16 cellular contexts compared by ENCODE assay signal in the genomic region with DNA sequence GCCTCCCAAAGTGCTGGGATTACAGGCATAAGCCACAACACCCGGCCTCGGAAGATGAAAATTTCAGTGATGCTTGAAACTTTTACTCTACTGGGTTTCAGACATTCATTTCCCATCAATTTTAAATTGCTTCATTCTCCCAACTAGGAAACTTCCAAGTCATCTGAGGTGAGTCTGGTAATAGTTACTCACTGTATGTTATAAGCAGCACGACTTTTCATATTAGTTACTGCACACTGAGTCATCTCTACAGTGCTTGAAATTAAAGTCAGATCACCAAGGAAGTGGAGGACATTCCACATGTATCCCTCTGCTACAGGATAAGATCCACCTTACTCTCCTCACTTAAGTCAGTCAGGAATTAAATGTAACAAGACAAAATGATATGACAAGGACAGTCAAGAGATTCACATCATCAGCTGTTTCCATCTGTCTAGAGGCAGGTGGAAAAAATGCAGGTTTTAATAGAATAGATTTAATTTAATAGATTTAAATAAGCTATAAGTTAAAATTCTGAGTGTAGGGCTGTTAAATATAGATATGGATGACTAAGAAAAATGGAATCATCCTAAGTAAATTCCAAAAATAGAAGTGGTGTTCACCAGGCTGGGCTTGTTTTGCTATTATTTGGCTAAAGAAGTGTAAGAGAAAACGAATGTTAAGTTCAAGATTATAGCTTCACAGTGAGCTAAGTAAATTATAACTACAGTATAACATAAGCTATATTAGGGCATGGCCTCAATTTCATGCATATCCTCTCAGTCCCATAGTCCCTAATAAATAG.
DNase-seq lines count a peak whose midpoint lies in the region; ATAC-seq and TF ChIP-seq lines count a peak whose summit lies in the region.
"Had no signal": no experiment of that assay in that cellular context is flagged by ENCODE, and none has a peak within 500 bp of the region (broad histone marks: within the 10 kb centered on the region; RNA-seq: fewer than 3 reads in every experiment).

No MANE protein-coding gene starts in this region.

- 0 out of 4 replicates have a peak, but pooled peaks cover 0 to 5% of the 10 kb centered on the region in 2 experiments for H3K79me1 ChIP-seq in IMR-90 (ENCODE audit: low read depth in 1 of 2, low read length in 2 of 2)

- no peak overlapping the region for H2AK9ac ChIP-seq in IMR-90 (replicated peaks; ENCODE audit: low read depth, low read length, poor library complexity)

- ATAC-seq in IMR-90 (ENCODE audit: low read depth) (peak; percentile 86), HG03139 (IDR thresholded peaks at IDR 0.05; ENCODE audit: unreplicated experiment) (no peak)
- ATAC-seq: activated CD8-positive, alpha-beta memory T cell treated with anti-CD3 and anti-CD28 coated beads, Interleukin-2, amount 10 ng/mL, durations not matched to agents 7 days and 5 days; gastroesophageal sphincter had no signal

- no peak overlapping the region for H2AFZ ChIP-seq in IMR-90 (replicated peaks; ENCODE audit: low read length, poor library complexity)
- H2AFZ ChIP-seq in mammary epithelial cell (ENCODE audit: low read depth, low read length) = no peak overlapping the region

- H2BK120ac ChIP-seq in IMR-90 (ENCODE audit: low read depth, low read length) = peak overlapping the region; percentile 44; the same call in 1 of the 2 replicates

- POLR2A ChIA-PET in IMR-90 (lab: Charles Lee; ENCODE audit: unreplicated experiment) = no interaction called here

- no peak overlapping the region for H2AK5ac ChIP-seq in IMR-90 (ENCODE audit: low read depth, low read length)

- no peak overlapping the region for H3K4me3 ChIP-seq in IMR-90 (ENCODE audit: insufficient read depth, low read depth, low read length)
- H3K4me3 ChIP-seq in mammary epithelial cell (replicated peaks in 1 of 3; ENCODE audit: insufficient read depth in 1 of 3, low read depth in 2 of 3, low read length in 3 of 3) = no peak overlapping the region
- H3K4me3 ChIP-seq: gastroesophageal sphincter, tibial nerve had no signal

- no peak for TF ChIP-seq RAD21 in IMR-90 (IDR thresholded peaks at IDR 0.05; ENCODE audit: low read length)

- H4K8ac ChIP-seq in IMR-90 (ENCODE audit: low read depth in 2 of 2, low read length in 2 of 2) = 0 out of 4 replicates have a peak overlapping the region, but pooled peaks of 1 of the 2 experiments have one; percentile 66

- H3K23ac ChIP-seq in IMR-90 (ENCODE audit: low read depth, low read length) = no peak overlapping the region

- DNase-seq in AG08396 (ENCODE audit: low spot score) = peak; percentile 51
- DNase-seq in IMR-90 = peak; percentile 89
- peak; percentile 80 for DNase-seq in mammary epithelial cell
- DNase-seq in hepatic stellate cell (ENCODE audit: low spot score) = peak; percentile 51
- DNase-seq in stimulated activated CD4-positive, alpha-beta T cell treated with anti-CD3 and anti-CD28 coated beads, Interleukin-2, amount 100 ng/mL, for 24 hours = no peak
- DNase-seq in central memory CD4-positive, alpha-beta T cell = no peak
- DNase-seq in DMS153 (lab: John Stamatoyannopoulos, UW) = no peak
- DNase-seq: activated CD8-positive, alpha-beta memory T cell treated with anti-CD3 and anti-CD28 coated beads, Interleukin-2, amount 10 ng/mL, durations not matched to agents 7 days and 5 days; activated naive CD4-positive, alpha-beta T cell treated with anti-CD3 and anti-CD28 coated beads, Interleukin-2, amount 50 U/mL, for 16 hours; AML-193; DMS53; NCI-H2081; NCI-H82 had no signal

- H4K20me1 ChIP-seq in IMR-90 (ENCODE audit: insufficient read depth, low read length) = no peaks in the 10 kb centered on the region
- no peaks in the 10 kb centered on the region for H4K20me1 ChIP-seq in mammary epithelial cell (ENCODE audit: insufficient read depth, low read length)

- dilution Hi-C loops in IMR-90 (cut with HindIII; ENCODE audit: low sequenced_read_pairs, unreplicated experiment) (no loop called here), mammary epithelial cell (cut with HindIII; ENCODE audit: low sequenced_read_pairs) (no loop called here)

- H3K36me3 ChIP-seq in IMR-90 (ENCODE audit: control insufficient read depth, insufficient read depth, low read length) = no peaks in the 10 kb centered on the region
- H3K36me3 ChIP-seq in mammary epithelial cell (ENCODE audit: insufficient read depth, low read length) = no peaks in the 10 kb centered on the region
- H3K36me3 ChIP-seq: gastroesophageal sphincter, tibial nerve had no signal

- no peak overlapping the region for H3K56ac ChIP-seq in IMR-90 (ENCODE audit: extremely low read depth, insufficient read depth, low read length)

- peak overlapping the region; percentile 52; the same call in 1 of the 2 replicates for H4K5ac ChIP-seq in IMR-90 (ENCODE audit: low read depth, low read length)

- CTCF ChIA-PET in IMR-90 (lab: Yijun Ruan, JAX) = interaction anchor here (0.8 kb wide), 1 partner anchor 15 kb away, joined by 3 read pairs; no protein-coding TSS in a partner anchor
- CTCF ChIA-PET in mammary epithelial cell (lab: Charles Lee; ENCODE audit: low non-redundant PET) = no interaction called here

- H3K4me1 ChIP-seq in IMR-90 (ENCODE audit: control insufficient read depth, insufficient read depth, low read length) (peaks cover 13% of the 10 kb centered on the region), mammary epithelial cell (ENCODE audit: insufficient read depth, low read length) (peaks cover 62% of the 10 kb centered on the region)
- H3K4me1 ChIP-seq: gastroesophageal sphincter had no signal

- H3K9me3 ChIP-seq in IMR-90 (ENCODE audit: control insufficient read depth, insufficient read depth, low read length) (no peaks in the 10 kb centered on the region), mammary epithelial cell (replicated peaks; ENCODE audit: insufficient read depth, low read length) (no peaks in the 10 kb centered on the region)
- H3K9me3 ChIP-seq: gastroesophageal sphincter, tibial nerve had no signal

- H3K9ac ChIP-seq in IMR-90 (ENCODE audit: low read depth, low read length) = no peak overlapping the region
- H3K9ac ChIP-seq in mammary epithelial cell (ENCODE audit: insufficient read depth, low read length) = no peak overlapping the region

- H3K27me3 ChIP-seq in IMR-90 (ENCODE audit: control insufficient read depth, insufficient read depth, low read length) = no peaks in the 10 kb centered on the region
- H3K27me3 ChIP-seq in mammary epithelial cell (ENCODE audit: insufficient read depth, low read length) = no peaks in the 10 kb centered on the region
- H3K27me3 ChIP-seq: gastroesophageal sphincter, tibial nerve had no signal

- peak overlapping the region; percentile 53; the same call in 1 of the 2 replicates for H3K18ac ChIP-seq in IMR-90 (ENCODE audit: low read depth, low read length)

- BruUV-seq in IMR-90 (replicated peaks; lab: Mats Ljungman, UMichigan) = no TSS peak
- BruUV-seq in mammary epithelial cell (replicated peaks; lab: Mats Ljungman, UMichigan) = no TSS peak

- no peaks in the 10 kb centered on the region for H3K79me2 ChIP-seq in mammary epithelial cell (ENCODE audit: insufficient read depth, low read length)

- H3K4me2 ChIP-seq in IMR-90 (ENCODE audit: low read depth, low read length) (peak overlapping the region; percentile 77; the same call in 1 of the 2 replicates), mammary epithelial cell (ENCODE audit: insufficient read depth, low read depth, low read length) (peak overlapping the region; percentile 21)

- peak overlapping the region; percentile 27; the same call in 1 of the 2 replicates for H2BK20ac ChIP-seq in IMR-90 (ENCODE audit: low read depth, low read length)

- H3K4ac ChIP-seq in IMR-90 (ENCODE audit: low read depth, low read length) = peak overlapping the region; percentile 28; the same call in 1 of the 2 replicates

- no CpG with 5 or more reads among the region's 4 CpGs for WGBS in IMR-90 (ENCODE audit: extremely low coverage in 2 of 2, insufficient read length in 1 of 2), 2 experiments
- 72% methylated on average over 4 of the region's 4 CpGs for WGBS in mammary epithelial cell (ENCODE audit: low coverage, missing lambda C conversion rate)

- intact Hi-C loops in IMR-90 (cut with micrococcal nuclease) (no loop called here), mammary epithelial cell (cut with micrococcal nuclease) (loop anchor here (10.0 kb wide), 1 partner anchor 216 kb away; a partner anchor contains a TSS)

- H3K14ac ChIP-seq in IMR-90 (replicated peaks; ENCODE audit: low read depth, low read length) = peak overlapping the region; percentile 10; the same call in 1 of the 2 replicates

- H2BK15ac ChIP-seq in IMR-90 (ENCODE audit: low read depth, low read length) = no peak overlapping the region; the same call in 2 of the 3 replicates

- H2BK5ac ChIP-seq in IMR-90 (ENCODE audit: low read depth, low read length, poor library complexity, severe bottlenecking) = peak overlapping the region; percentile 97

- no peak for TF ChIP-seq POLR2A in IMR-90 (IDR thresholded peaks at IDR 0.05; ENCODE audit: low read depth, low read length)

- H4K91ac ChIP-seq in IMR-90 (ENCODE audit: insufficient read depth, low read depth, low read length) = no peak overlapping the region

- H3K9me1 ChIP-seq in IMR-90 (ENCODE audit: insufficient read depth, low read length) = peaks cover 9% of the 10 kb centered on the region

- in situ Hi-C loops in IMR-90 (cut with MboI; ENCODE audit: low sequenced_read_pairs) = no loop called here
- in situ Hi-C loops in mammary epithelial cell (cut with MboI; ENCODE audit: low sequenced_read_pairs in 2 of 2) = no loop called here

- H3K27ac ChIP-seq in IMR-90 (ENCODE audit: insufficient read depth, low read length) = no peak overlapping the region
- H3K27ac ChIP-seq in mammary epithelial cell (ENCODE audit: insufficient read depth, low read depth, low read length) = peak overlapping the region; percentile 62
- H3K27ac ChIP-seq: gastroesophageal sphincter, tibial nerve had no signal

- TF ChIP-seq CTCF in IMR-90 (conservative IDR thresholded peaks at IDR 0.05; ENCODE audit: low read depth, low read length) = no peak
- no peak for TF ChIP-seq CTCF in mammary epithelial cell (conservative IDR thresholded peaks at IDR 0.05 in 1 of 2, IDR thresholded peaks at IDR 0.05 in 1 of 2; ENCODE audit: extremely low read depth in 1 of 2, insufficient read depth in 1 of 2, low read depth in 1 of 2, low read length in 2 of 2)

TF ChIP-seq in IMR-90, 13 proteins besides CTCF, POLR2A, EP300 and RAD21:
- peak; percentile 90 for TF ChIP-seq CEBPB (IDR thresholded peaks at IDR 0.05; ENCODE audit: low read depth, low read length)
- 0 out of 2 replicates have a peak, but pooled peaks have one; percentile 47 for TF ChIP-seq NFE2L2 (IDR thresholded peaks at IDR 0.05; ENCODE audit: low read depth, low read length)
- peak; percentile 42; the same call in 1 of the 2 replicates for TF ChIP-seq BHLHE40 (IDR thresholded peaks at IDR 0.05; ENCODE audit: low read depth, low read length)
- no peak for TF ChIP-seq CHD1 (IDR thresholded peaks at IDR 0.05; ENCODE audit: low read depth, low read length)
- no peak for TF ChIP-seq RFX5 (IDR thresholded peaks at IDR 0.05; ENCODE audit: low read depth, low read length)
- peak; percentile 69 for TF ChIP-seq FOS (IDR thresholded peaks at IDR 0.05; ENCODE audit: low read depth, low read length)

Comparison
In these comparisons a context has a peak if more than half of its experiments do, and no peak if none do; other contexts are left out.
1. DNase-seq: peak in AG08396 (single experiment), IMR-90 (single experiment), mammary epithelial cell (single experiment) and hepatic stellate cell (single experiment); none in stimulated activated CD4-positive, alpha-beta T cell treated with anti-CD3 and anti-CD28 coated beads, Interleukin-2, amount 100 ng/mL, for 24 hours (0 of 2), central memory CD4-positive, alpha-beta T cell (single experiment) and DMS153 (single experiment).